26 cellular contexts compared by ENCODE assay signal in genomic region chr4:161183729-161184128, GRCh38.
DNase-seq lines count a peak whose midpoint lies in the region; ATAC-seq, FAIRE-seq and TF ChIP-seq lines count a peak whose summit lies in the region.
"Had no signal": no experiment of that assay in that cellular context is flagged by ENCODE, and none has a peak within 500 bp of the region (broad histone marks: within the 10 kb centered on the region; RNA-seq: fewer than 3 reads in every experiment).

No MANE protein-coding gene starts in this region.

- FAIRE-seq in HepG2 (lab: Jason Lieb, UNC) (no peak), small intestine (lab: Jason Lieb, UNC) (no peak), urothelium cell line (lab: Jason Lieb, UNC) (no peak)
- FAIRE-seq: A549, GM12891, GM19239 had no signal

- H3K27me3 ChIP-seq in liver (ENCODE audit: control insufficient read depth in 4 of 4, insufficient read depth in 4 of 4, low read length in 3 of 4) (no peaks in the 10 kb centered on the region), HepG2 (ENCODE audit: control insufficient read depth in 1 of 2, insufficient read depth in 2 of 2, low read length in 2 of 2) (no peaks in the 10 kb centered on the region), small intestine (ENCODE audit: control insufficient read depth in 2 of 2, insufficient read depth in 2 of 2, low read length in 2 of 2) (no peaks in the 10 kb centered on the region)
- H3K27me3 ChIP-seq: BLaER1 treated with 17β-estradiol and CSF1 and Interleukin-3, amounts not matched to agents 10 nM and 100 nM had no signal

- H3K4me1 ChIP-seq in liver (ENCODE audit: control insufficient read depth in 4 of 4, insufficient read depth in 4 of 4, low read length in 3 of 4) (peaks cover 0 to 31% (median 20%) of the 10 kb centered on the region in 4 donors), HepG2 (ENCODE audit: insufficient read depth, low read length) (peaks cover 13% of the 10 kb centered on the region), small intestine (ENCODE audit: control insufficient read depth in 2 of 2, insufficient read depth in 1 of 2, low read depth in 1 of 2, low read length in 1 of 2) (no peaks in the 10 kb centered on the region)
- H3K4me1 ChIP-seq: A549; BLaER1 treated with 17β-estradiol and CSF1 and Interleukin-3, amounts not matched to agents 10 nM and 100 nM had no signal

- no peaks in the 10 kb centered on the region for H3K79me2 ChIP-seq in HepG2 (ENCODE audit: insufficient read depth, low read length)

- H3K4me1 Mint-ChIP-seq in stimulated activated naive B cell treated with anti-CD40 and anti-IgM and Interleukin-4, amounts not matched to agents 10 μg/mL and 1 μg/mL and 100 μg/mL, for 72 hours = no peaks in the 10 kb centered on the region
- H3K4me1 Mint-ChIP-seq: B cell; CD4-positive, alpha-beta memory T cell; CD4-positive, CD25-positive, alpha-beta regulatory T cell; CD8-positive, alpha-beta memory T cell had no signal

- no peak overlapping the region for H3K9ac ChIP-seq in liver (ENCODE audit: low read depth in 1 of 2, low read length in 2 of 2)
- H3K9ac ChIP-seq in HepG2 (ENCODE audit: insufficient read depth, low read depth, low read length) = no peak overlapping the region
- H3K9ac ChIP-seq: BLaER1 treated with 17β-estradiol and CSF1 and Interleukin-3, amounts not matched to agents 10 nM and 100 nM had no signal

- POLR2A ChIA-PET in HepG2 (lab: Yijun Ruan, JAX) = no interaction called here

- CTCF ChIA-PET in HepG2 (lab: Yijun Ruan, JAX; ENCODE audit: low intra/inter-chr PET ratio, low total read pairs) = no interaction called here

- H3K4me2 ChIP-seq in HepG2 (ENCODE audit: low read depth, low read length) = no peak overlapping the region
- H3K4me2 ChIP-seq: A549 had no signal

- H3K9me3 ChIP-seq in liver (ENCODE audit: control insufficient read depth in 4 of 4, low read length in 3 of 4) (no peaks in the 10 kb centered on the region), HepG2 (ENCODE audit: low read length) (no peaks in the 10 kb centered on the region), small intestine (ENCODE audit: control insufficient read depth, low read depth) (no peaks in the 10 kb centered on the region)
- H3K9me3 ChIP-seq: A549; BLaER1 treated with 17β-estradiol and CSF1 and Interleukin-3, amounts not matched to agents 10 nM and 100 nM had no signal

- H3K36me3 Mint-ChIP-seq in stimulated activated naive B cell treated with anti-CD40 and anti-IgM and Interleukin-4, amounts not matched to agents 10 μg/mL and 1 μg/mL and 100 μg/mL, for 72 hours = no peaks in the 10 kb centered on the region
- H3K36me3 Mint-ChIP-seq: CD4-positive, alpha-beta memory T cell; CD4-positive, CD25-positive, alpha-beta regulatory T cell; CD8-positive, alpha-beta memory T cell had no signal

- no peak overlapping the region for H3K4me3 Mint-ChIP-seq in stimulated activated naive B cell treated with anti-CD40 and anti-IgM and Interleukin-4, amounts not matched to agents 10 μg/mL and 1 μg/mL and 100 μg/mL, for 72 hours
- H3K4me3 Mint-ChIP-seq: B cell; CD4-positive, alpha-beta memory T cell; CD4-positive, CD25-positive, alpha-beta regulatory T cell; CD8-positive, alpha-beta memory T cell had no signal

- H3K36me3 ChIP-seq in liver (ENCODE audit: control insufficient read depth in 4 of 4, insufficient read depth in 3 of 4, low read depth in 1 of 4, low read length in 3 of 4) = no peaks in the 10 kb centered on the region
- no peaks in the 10 kb centered on the region for H3K36me3 ChIP-seq in HepG2 (replicated peaks in 1 of 2; ENCODE audit: control insufficient read depth in 1 of 2, insufficient read depth in 2 of 2, low read length in 2 of 2)
- H3K36me3 ChIP-seq in small intestine (ENCODE audit: control insufficient read depth in 2 of 2, insufficient read depth in 2 of 2, low read length in 2 of 2) = no peaks in the 10 kb centered on the region
- H3K36me3 ChIP-seq: BLaER1 treated with 17β-estradiol and CSF1 and Interleukin-3, amounts not matched to agents 10 nM and 100 nM had no signal

- TF ChIP-seq CTCF in liver (IDR thresholded peaks at IDR 0.05; ENCODE audit: low read depth, low read length, missing input control) = no peak
- no peak for TF ChIP-seq CTCF in HepG2 (CRISPR knock-in tag; IDR thresholded peaks at IDR 0.05)

- TF ChIP-seq POLR2A in HepG2 (IDR thresholded peaks at IDR 0.05; ENCODE audit: insufficient read depth in 1 of 2, low read depth in 2 of 2, low read length in 2 of 2) = no peak

- H3K27ac ChIP-seq in liver (ENCODE audit: low read depth in 1 of 2, low read length in 2 of 2) = no peak overlapping the region
- no peak overlapping the region for H3K27ac ChIP-seq in HepG2 (ENCODE audit: extremely low read length, insufficient read depth, low read length)
- H3K27ac ChIP-seq in small intestine (ENCODE audit: low read depth in 1 of 2, low read length in 1 of 2) = no peak overlapping the region
- H3K27ac ChIP-seq: 22Rv1; A549; BLaER1 treated with 17β-estradiol and CSF1 and Interleukin-3, amounts not matched to agents 10 nM and 100 nM; C4-2B had no signal

- WGBS in liver = 38% methylated on average over 3 of the region's 3 CpGs
- 10% methylated on average over 3 of the region's 3 CpGs for WGBS in HepG2 (ENCODE audit: low lambda C conversion rate)
- WGBS in small intestine, 3 donors = 23 to 62% (median 36%) methylated on average over 3 of the region's 3 CpGs

- TF ChIP-seq EP300 in HepG2 (IDR thresholded peaks at IDR 0.05; ENCODE audit: low read depth in 2 of 2, low read length in 2 of 2) (no peak), HepG2 (CRISPR knock-in tag; IDR thresholded peaks at IDR 0.05; ENCODE audit: borderline replicate concordance) (no peak)

- ATAC-seq in HepG2 = no peak
- ATAC-seq in left lobe of liver = peak; percentile 20
- no peak for ATAC-seq in stimulated activated naive B cell treated with anti-CD40 and anti-IgM and Interleukin-4, amounts not matched to agents 10 μg/mL and 1 μg/mL and 100 μg/mL, for 72 hours (replicated peaks)
- ATAC-seq: A549 had no signal

- H3K27ac Mint-ChIP-seq in stimulated activated naive B cell treated with anti-CD40 and anti-IgM and Interleukin-4, amounts not matched to agents 10 μg/mL and 1 μg/mL and 100 μg/mL, for 72 hours = no peak overlapping the region
- H3K27ac Mint-ChIP-seq: B cell; CD4-positive, alpha-beta memory T cell; CD4-positive, CD25-positive, alpha-beta regulatory T cell; CD8-positive, alpha-beta memory T cell had no signal

- in situ Hi-C loops in HepG2 (cut with HindIII; ENCODE audit: extremely low pct_ligation_motif_present, low pct_unique_long_range_greater_than_20kb) = no loop called here

- no peaks in the 10 kb centered on the region for H3K27me3 Mint-ChIP-seq in stimulated activated naive B cell treated with anti-CD40 and anti-IgM and Interleukin-4, amounts not matched to agents 10 μg/mL and 1 μg/mL and 100 μg/mL, for 72 hours
- H3K27me3 Mint-ChIP-seq: B cell; CD4-positive, alpha-beta memory T cell; CD4-positive, CD25-positive, alpha-beta regulatory T cell; CD8-positive, alpha-beta memory T cell had no signal

- DNase-seq in DMS53 (lab: John Stamatoyannopoulos, UW) (peak; percentile 2), DMS53 treated with DMSO at 0.1 percent for 48 hours (lab: John Stamatoyannopoulos, UW; ENCODE audit: unreplicated experiment) (no peak), HepG2 (ENCODE audit: low spot score) (no peak), left lobe of liver (ENCODE audit: low spot score) (no peak), small intestine (peak; percentile 10), urothelium cell line (ENCODE audit: low spot score) (no peak)
- no peak for DNase-seq in stimulated activated naive B cell treated with anti-CD40 and anti-IgM and Interleukin-4, amounts not matched to agents 10 μg/mL and 1 μg/mL and 100 μg/mL, for 72 hours
- DNase-seq: AML-193; CD4-positive, alpha-beta memory T cell; CD4-positive, CD25-positive, alpha-beta regulatory T cell; CD8-positive, alpha-beta memory T cell; COR-L47; DMS 273 treated with DMSO at 0.1 percent for 48 hours; DMS153; DMS79; DND-41; EL; GDM1 had no signal

- H3K4me3 ChIP-seq in liver (ENCODE audit: low read depth in 1 of 3, low read length in 3 of 3) (no peak overlapping the region), HepG2 (replicated peaks in 1 of 3; ENCODE audit: insufficient read depth in 1 of 3, low read depth in 2 of 3, low read length in 3 of 3) (no peak overlapping the region), small intestine (ENCODE audit: low read depth in 1 of 2, low read length in 2 of 2) (no peak overlapping the region)
- H3K4me3 ChIP-seq: A549; BLaER1 treated with 17β-estradiol and CSF1 and Interleukin-3, amounts not matched to agents 10 nM and 100 nM had no signal

- peaks cover 0 to 4% of the 10 kb centered on the region in 2 donors for H3K9me3 Mint-ChIP-seq in stimulated activated naive B cell treated with anti-CD40 and anti-IgM and Interleukin-4, amounts not matched to agents 10 μg/mL and 1 μg/mL and 100 μg/mL, for 72 hours

- intact Hi-C loops in HepG2 (cut with micrococcal nuclease; ENCODE audit: unreplicated experiment) = no loop called here

- no TSS peak for BruUV-seq in HepG2 (replicated peaks; lab: Mats Ljungman, UMichigan)

- H4K20me1 ChIP-seq in HepG2 (ENCODE audit: insufficient read depth, low read length) = no peaks in the 10 kb centered on the region
- H4K20me1 ChIP-seq: BLaER1 treated with 17β-estradiol and CSF1 and Interleukin-3, amounts not matched to agents 10 nM and 100 nM had no signal

- no peak overlapping the region for H2AFZ ChIP-seq in HepG2 (ENCODE audit: low read length)

- TF ChIP-seq RAD21 in liver (IDR thresholded peaks at IDR 0.05) (no peak), HepG2 (CRISPR knock-in tag; IDR thresholded peaks at IDR 0.05) (no peak)

TF ChIP-seq in liver, 16 proteins besides CTCF, POLR2A, EP300 and RAD21:
- TF ChIP-seq JUND (IDR thresholded peaks at IDR 0.05) (no peak), YY1 (IDR thresholded peaks at IDR 0.05) (peak; percentile 13)
TF ChIP-seq in liver: peak in this region for 1.

TF ChIP-seq in HepG2, 621 proteins besides CTCF, POLR2A, EP300 and RAD21 (continues in another document):
- TF ChIP-seq ZNF121 (CRISPR knock-in tag; IDR thresholded peaks at IDR 0.05) (no peak), SSRP1 (CRISPR knock-in tag; IDR thresholded peaks at IDR 0.05) (no peak), FOXP4 (CRISPR knock-in tag; IDR thresholded peaks at IDR 0.05) (no peak)

Comparison
In these comparisons a context has a peak if more than half of its experiments do, and no peak if none do; other contexts are left out.
1. DNase-seq: peak in DMS53 (single experiment) and small intestine (single experiment); none in DMS53 treated with DMSO at 0.1 percent for 48 hours (single experiment), HepG2 (single experiment), left lobe of liver (single experiment), stimulated activated naive B cell treated with anti-CD40 and anti-IgM and Interleukin-4, amounts not matched to agents 10 μg/mL and 1 μg/mL and 100 μg/mL, for 72 hours (single experiment) and urothelium cell line (single experiment).